ENCODE assay signal across 18 cellular contexts in the genomic region with DNA sequence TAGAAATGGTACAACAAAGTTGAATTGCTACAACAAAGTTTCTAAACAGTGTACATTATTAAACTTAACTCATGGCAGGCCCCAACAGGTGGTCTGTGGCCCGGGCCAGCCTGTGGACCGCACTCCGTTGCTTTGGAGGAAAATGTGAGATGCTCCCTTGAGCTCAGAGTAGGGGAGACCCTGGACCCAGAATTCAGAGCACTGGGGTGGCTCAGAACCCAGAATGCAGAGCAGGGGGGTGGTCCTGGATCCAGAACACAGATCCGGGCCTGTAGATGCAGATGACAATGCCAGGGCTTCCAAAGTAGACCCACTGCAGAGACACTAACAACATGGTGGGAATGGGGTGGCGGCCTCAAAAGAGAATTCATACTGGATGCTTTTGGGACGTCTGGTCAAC.
"Had no signal": no experiment of that assay in that cellular context is flagged by ENCODE, and none has a peak within 500 bp of the region (broad histone marks: within the 10 kb centered on the region; RNA-seq: fewer than 3 reads in every experiment).

No MANE protein-coding gene starts in this region.

- ATAC-seq: esophagus mucosa; gastrocnemius medialis; left cardiac atrium; naive thymus-derived CD4-positive, alpha-beta T cell; stimulated activated effector memory CD8-positive, alpha-beta T cell treated with anti-CD3 and anti-CD28 coated beads, Interleukin-12 subunit alpha, Interleukin-12 subunit beta, amount 100 ng/mL, for 72 hours; stimulated activated naive CD8-positive, alpha-beta T cell treated with anti-CD3 and anti-CD28 coated beads, Interleukin-15, Interleukin-2, amounts not matched to agents 100 U/mL and 50 U/mL, for 24 hours had no signal

- H3K4me3 Mint-ChIP-seq: immature natural killer cell; naive thymus-derived CD4-positive, alpha-beta T cell; nephron progenitor cell; stimulated activated effector memory CD8-positive, alpha-beta T cell treated with anti-CD3 and anti-CD28 coated beads, Interleukin-12 subunit alpha, Interleukin-12 subunit beta, amount 100 ng/mL, for 72 hours had no signal

- H3K27me3 ChIP-seq: right atrium auricular region, tibial artery had no signal

- H3K36me3 Mint-ChIP-seq: stimulated activated effector memory CD8-positive, alpha-beta T cell treated with anti-CD3 and anti-CD28 coated beads, Interleukin-12 subunit alpha, Interleukin-12 subunit beta, amount 100 ng/mL, for 72 hours had no signal

- H3K9me3 ChIP-seq: gastrocnemius medialis had no signal

- H3K27ac ChIP-seq: coronary artery, gastrocnemius medialis, right atrium auricular region, tibial artery had no signal

- H3K4me3 ChIP-seq: coronary artery, gastrocnemius medialis, right atrium auricular region, smooth muscle cell, tibial artery had no signal

- H3K4me1 Mint-ChIP-seq: immature natural killer cell; naive thymus-derived CD4-positive, alpha-beta T cell; stimulated activated effector memory CD8-positive, alpha-beta T cell treated with anti-CD3 and anti-CD28 coated beads, Interleukin-12 subunit alpha, Interleukin-12 subunit beta, amount 100 ng/mL, for 72 hours had no signal

- H3K4me1 ChIP-seq: gastrocnemius medialis, right atrium auricular region, tibial artery had no signal

- H3K27ac Mint-ChIP-seq: immature natural killer cell; naive thymus-derived CD4-positive, alpha-beta T cell; nephron progenitor cell; stimulated activated effector memory CD8-positive, alpha-beta T cell treated with anti-CD3 and anti-CD28 coated beads, Interleukin-12 subunit alpha, Interleukin-12 subunit beta, amount 100 ng/mL, for 72 hours had no signal

- DNase-seq: caudate nucleus; effector memory CD4-positive, alpha-beta T cell; gastrocnemius medialis; immature natural killer cell; kidney; left cardiac atrium; mesendoderm; naive thymus-derived CD4-positive, alpha-beta T cell; nephron progenitor cell; stimulated activated CD4-positive, alpha-beta T cell treated with anti-CD3 and anti-CD28 coated beads, Interleukin-4, amount 100 ng/mL, for 1 hour; stimulated activated CD8-positive, alpha-beta memory T cell treated with anti-CD3 and anti-CD28 coated beads, Interleukin-4, amount 100 ng/mL, for 48 hours; stimulated activated naive CD8-positive, alpha-beta T cell treated with anti-CD3 and anti-CD28 coated beads, Interleukin-15, Interleukin-2, amounts not matched to agents 100 U/mL and 50 U/mL, for 24 hours had no signal

- H3K36me3 ChIP-seq: gastrocnemius medialis, right atrium auricular region, tibial artery had no signal
